Comparison of ENCODE assay signal across 33 cellular contexts in genomic region chr5:100614308-100614707, GRCh38.
"Had no signal": no experiment of that assay in that cellular context is flagged by ENCODE, and none has a peak within 500 bp of the region (broad histone marks: within the 10 kb centered on the region; RNA-seq: fewer than 3 reads in every experiment).

No MANE protein-coding gene starts in this region.

- H3K27ac ChIP-seq: adrenal gland, ascending aorta, body of pancreas, brain microvascular endothelial cell, breast epithelium, cardiac muscle cell had no signal

- H3K36me3 ChIP-seq: adrenal gland, ascending aorta, brain microvascular endothelial cell, breast epithelium, cardiac muscle cell had no signal

- FAIRE-seq: astrocyte, bronchial epithelial cell had no signal

- H3K4me1 ChIP-seq: adrenal gland, ascending aorta, body of pancreas, breast epithelium had no signal

- H3K4me3 ChIP-seq: adrenal gland, ascending aorta, body of pancreas, breast epithelium, cardiac muscle cell had no signal

- H3K9me3 ChIP-seq: adrenal gland, ascending aorta, body of pancreas, breast epithelium had no signal

- H3K27me3 ChIP-seq: adrenal gland, ascending aorta, body of pancreas, brain microvascular endothelial cell, breast epithelium, cardiac muscle cell had no signal

- ATAC-seq: activated naive CD4-positive, alpha-beta T cell treated with anti-CD3 and anti-CD28 coated beads, Interleukin-2, amount 50 U/mL, for 72 hours; activated naive CD8-positive, alpha-beta T cell treated with anti-CD3 and anti-CD28 coated beads, Interleukin-2, amount 50 U/mL, for 24 hours; activated T-cell treated with anti-CD3 and anti-CD28 coated beads, Interleukin-2, amount 50 U/mL, for 4 hours; activated T-cell treated with anti-CD3 and anti-CD28 coated beads, Interleukin-2, amount 50 U/mL, for 72 hours; activated T-helper 17 cell treated with anti-CD3 and anti-CD28 coated beads, Interleukin-2, amount 50 U/mL, for 72 hours; body of pancreas had no signal

- DNase-seq: activated effector memory CD4-positive, alpha-beta T cell treated with anti-CD3 and anti-CD28 coated beads, Interleukin-2, amount 50 U/mL, for 16 hours; activated effector memory CD4-positive, alpha-beta T cell treated with Interleukin-2 at 50 U/mL for 16 hours; activated gamma-delta T cell; activated gamma-delta T cell treated with Interleukin-2 at 50 U/mL for 16 hours; activated naive CD4-positive, alpha-beta T cell; activated naive CD4-positive, alpha-beta T cell treated with anti-CD3 and anti-CD28 coated beads for 36 hours; activated naive CD4-positive, alpha-beta T cell treated with anti-CD3 and anti-CD28 coated beads, Interleukin-2, amount 10 ng/mL, durations not matched to agents 7 days and 5 days; activated naive CD4-positive, alpha-beta T cell treated with anti-CD3 and anti-CD28 coated beads, Interleukin-2, amount 50 U/mL, for 16 hours; activated naive CD4-positive, alpha-beta T cell treated with Interleukin-2 at 50 U/mL for 16 hours; activated naive CD8-positive, alpha-beta T cell treated with anti-CD3 and anti-CD28 coated beads for 36 hours; activated naive CD8-positive, alpha-beta T cell treated with anti-CD3 and anti-CD28 coated beads, Interleukin-2, amount 10 ng/mL, durations not matched to agents 7 days and 5 days; activated naive CD8-positive, alpha-beta T cell treated with anti-CD3 and anti-CD28 coated beads, Interleukin-2, amount 50 U/mL, for 24 hours; activated T-cell treated with anti-CD3 and anti-CD28 coated beads, Interleukin-2, amount 50 U/mL, for 24 hours; activated T-cell treated with anti-CD3 and anti-CD28 coated beads, Interleukin-2, amount 50 U/mL, for 4 hours; activated T-cell treated with anti-CD3 and anti-CD28 coated beads, Interleukin-2, amount 50 U/mL, for 48 hours; activated T-cell treated with anti-CD3 and anti-CD28 coated beads, Interleukin-2, amount 50 U/mL, for 72 hours; adrenal gland; amniotic stem cell; amygdala; anterior cingulate cortex; aorta; body of pancreas; brain microvascular endothelial cell; caudate nucleus; central memory CD4-positive, alpha-beta T cell; cerebellar nuclear complex had no signal
